In the genomic region with DNA sequence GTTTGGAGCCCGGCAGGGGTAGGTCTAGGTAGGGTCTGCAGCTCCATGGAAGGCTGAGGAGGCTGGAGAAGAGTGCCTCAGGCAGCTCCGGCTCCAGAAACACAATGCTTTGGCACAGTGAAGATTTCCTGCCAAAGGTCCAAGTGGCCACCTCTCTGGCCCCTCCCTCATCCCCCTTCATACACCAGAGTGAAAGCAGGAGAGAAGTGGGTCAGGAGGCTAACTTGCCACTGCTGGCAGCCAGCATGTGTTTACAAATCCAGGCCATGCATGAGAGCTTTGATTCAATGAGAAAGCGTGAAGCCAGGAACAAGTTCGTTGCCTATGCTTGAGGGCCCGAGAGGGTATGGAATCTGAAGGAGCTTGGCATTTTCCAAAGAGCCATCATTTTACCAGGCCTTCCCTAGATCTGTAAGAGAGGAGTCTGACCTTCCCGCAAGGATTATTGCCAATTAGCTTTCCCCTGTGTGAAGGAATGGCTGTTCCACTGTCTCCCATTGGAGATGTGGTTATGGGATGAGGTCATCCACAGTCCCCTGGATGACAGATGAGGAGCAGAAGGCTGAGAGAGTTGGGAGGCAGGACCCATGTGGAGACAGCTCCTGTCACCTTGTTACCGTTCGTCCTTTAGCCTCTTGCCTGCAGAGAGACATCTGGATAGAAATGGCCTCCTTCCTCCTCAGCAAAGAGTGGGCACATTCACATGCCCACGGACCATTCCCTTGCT, we compare ENCODE assay signal across 7 cellular contexts.
DNase-seq lines count a peak whose midpoint lies in the region; ATAC-seq, FAIRE-seq and TF ChIP-seq lines count a peak whose summit lies in the region.
"Not testable (repeated sequence)": the region's sequence is repeated elsewhere in the genome, so short reads cannot be mapped to it uniquely, and the experiment has no call there.

No MANE protein-coding gene starts in this region.

- H3K14ac ChIP-seq in IMR-90 (replicated peaks; ENCODE audit: low read depth, low read length), result not testable (repeated sequence)

- H2AFZ ChIP-seq in IMR-90 (replicated peaks; ENCODE audit: low read length, poor library complexity); HepG2 (ENCODE audit: low read length): not testable (repeated sequence)

- no CpG with 5 or more reads among the region's 9 CpGs for WGBS in IMR-90 (ENCODE audit: extremely low coverage in 2 of 2, insufficient read length in 1 of 2), 2 experiments
- 50 to 58% methylated on average over 3 of the region's 9 CpGs for WGBS in heart right ventricle, 2 donors
- 22% methylated on average over 3 of the region's 9 CpGs for WGBS in right cardiac atrium
- 95% methylated on average over 3 of the region's 9 CpGs for WGBS in HepG2 (ENCODE audit: low lambda C conversion rate)
- 13 to 23% (median 16%) methylated on average over 3 of the region's 9 CpGs for WGBS in psoas muscle, 3 donors
- 55% methylated on average over 4 of the region's 9 CpGs; no CpG with 5 or more reads in 1 of the 2 donors for WGBS in upper lobe of left lung, 2 donors

- H3K79me2 ChIP-seq in HepG2 (ENCODE audit: insufficient read depth, low read length), result not testable (repeated sequence)

- intact Hi-C loops in IMR-90 (cut with micrococcal nuclease); Right ventricle myocardium inferior (cut with DNase I); heart right ventricle (cut with DNase I); right cardiac atrium (cut with DNase I); HepG2 (cut with micrococcal nuclease; ENCODE audit: unreplicated experiment); psoas muscle (cut with DNase I): not testable (repeated sequence)

- not testable (repeated sequence) for H2BK15ac ChIP-seq in IMR-90 (ENCODE audit: low read depth, low read length)

- not testable (repeated sequence) for H4K8ac ChIP-seq in IMR-90 (ENCODE audit: low read depth in 2 of 2, low read length in 2 of 2)

- not testable (repeated sequence) for H3K79me1 ChIP-seq in IMR-90 (ENCODE audit: low read depth in 1 of 2, low read length in 2 of 2)

- DNase-seq in IMR-90; Right ventricle myocardium inferior (ENCODE audit: missing footprints); heart right ventricle; right cardiac atrium; HepG2 (ENCODE audit: low spot score); psoas muscle; upper lobe of left lung: not testable (repeated sequence)

- H2AK5ac ChIP-seq in IMR-90 (ENCODE audit: low read depth, low read length), result not testable (repeated sequence)

- not testable (repeated sequence) for H3K4me2 ChIP-seq in IMR-90 (ENCODE audit: low read depth, low read length); HepG2 (ENCODE audit: low read depth, low read length)

- H2BK20ac ChIP-seq in IMR-90 (ENCODE audit: low read depth, low read length), result not testable (repeated sequence)

- ATAC-seq in IMR-90 (ENCODE audit: low read depth) (peak; percentile 40), Right ventricle myocardium inferior (peak; percentile 44), heart right ventricle (peak; percentile 22 to 68 (median 46)), right cardiac atrium (peak; percentile 23 to 71), HepG2 (peak; percentile 55), psoas muscle (peak; percentile 29 to 67 (median 45)), upper lobe of left lung (ENCODE audit: low FRiP score in 2 of 2) (peak; percentile 3 to 46)

- not testable (repeated sequence) for H4K91ac ChIP-seq in IMR-90 (ENCODE audit: insufficient read depth, low read depth, low read length)

- H3K9me1 ChIP-seq in IMR-90 (ENCODE audit: insufficient read depth, low read length), result not testable (repeated sequence)

- H3K56ac ChIP-seq in IMR-90 (ENCODE audit: extremely low read depth, insufficient read depth, low read length), result not testable (repeated sequence)

- not testable (repeated sequence) for H4K5ac ChIP-seq in IMR-90 (ENCODE audit: low read depth, low read length)

- in situ Hi-C loops in IMR-90 (cut with MboI; ENCODE audit: low sequenced_read_pairs); HepG2 (cut with HindIII; ENCODE audit: extremely low pct_ligation_motif_present, low pct_unique_long_range_greater_than_20kb): not testable (repeated sequence)

- POLR2A ChIA-PET in IMR-90 (lab: Charles Lee; ENCODE audit: unreplicated experiment); HepG2 (lab: Yijun Ruan, JAX): not testable (repeated sequence)

- not testable (repeated sequence) for H2BK5ac ChIP-seq in IMR-90 (ENCODE audit: low read depth, low read length, poor library complexity, severe bottlenecking)

- H2BK120ac ChIP-seq in IMR-90 (ENCODE audit: low read depth, low read length), result not testable (repeated sequence)

- CTCF ChIA-PET in IMR-90 (lab: Yijun Ruan, JAX); HepG2 (lab: Yijun Ruan, JAX; ENCODE audit: low intra/inter-chr PET ratio, low total read pairs): not testable (repeated sequence)

- H3K9me3 ChIP-seq in IMR-90 (ENCODE audit: control insufficient read depth, insufficient read depth, low read length); heart right ventricle; right cardiac atrium (ENCODE audit: control insufficient read depth, low read length); HepG2 (ENCODE audit: low read length); psoas muscle; upper lobe of left lung: not testable (repeated sequence)

- not testable (repeated sequence) for BruUV-seq in IMR-90 (replicated peaks; lab: Mats Ljungman, UMichigan); HepG2 (replicated peaks; lab: Mats Ljungman, UMichigan)

- TF ChIP-seq EP300 in HepG2 (IDR thresholded peaks at IDR 0.05; ENCODE audit: low read depth in 2 of 2, low read length in 2 of 2); HepG2 (CRISPR knock-in tag; IDR thresholded peaks at IDR 0.05; ENCODE audit: borderline replicate concordance); upper lobe of left lung (IDR thresholded peaks at IDR 0.05): not testable (repeated sequence)

- not testable (repeated sequence) for H3K18ac ChIP-seq in IMR-90 (ENCODE audit: low read depth, low read length)

- not testable (repeated sequence) for TF ChIP-seq POLR2A in IMR-90 (IDR thresholded peaks at IDR 0.05; ENCODE audit: low read depth, low read length); HepG2 (IDR thresholded peaks at IDR 0.05; ENCODE audit: insufficient read depth in 1 of 2, low read depth in 2 of 2, low read length in 2 of 2); upper lobe of left lung (IDR thresholded peaks at IDR 0.05)

- not testable (repeated sequence) for TF ChIP-seq CTCF in IMR-90 (conservative IDR thresholded peaks at IDR 0.05; ENCODE audit: low read depth, low read length); heart right ventricle (IDR thresholded peaks at IDR 0.05); HepG2 (CRISPR knock-in tag; IDR thresholded peaks at IDR 0.05); psoas muscle (IDR thresholded peaks at IDR 0.05); upper lobe of left lung (IDR thresholded peaks at IDR 0.05)

- not testable (repeated sequence) for H3K4me1 ChIP-seq in IMR-90 (ENCODE audit: control insufficient read depth, insufficient read depth, low read length); heart right ventricle; right cardiac atrium (ENCODE audit: control insufficient read depth, insufficient read depth, low read length); HepG2 (ENCODE audit: insufficient read depth, low read length); psoas muscle; upper lobe of left lung

- not testable (repeated sequence) for H2AK9ac ChIP-seq in IMR-90 (replicated peaks; ENCODE audit: low read depth, low read length, poor library complexity)

- not testable (repeated sequence) for H3K27ac ChIP-seq in IMR-90 (ENCODE audit: insufficient read depth, low read length); heart right ventricle; right cardiac atrium (ENCODE audit: low read length); HepG2 (ENCODE audit: extremely low read length, insufficient read depth, low read length); psoas muscle; upper lobe of left lung

- dilution Hi-C loops in IMR-90 (cut with HindIII; ENCODE audit: low sequenced_read_pairs, unreplicated experiment), result not testable (repeated sequence)

- FAIRE-seq in HepG2 (lab: Jason Lieb, UNC), result not testable (repeated sequence)

- not testable (repeated sequence) for H3K27me3 ChIP-seq in IMR-90 (ENCODE audit: control insufficient read depth, insufficient read depth, low read length); heart right ventricle; right cardiac atrium (ENCODE audit: control insufficient read depth, insufficient read depth); HepG2 (ENCODE audit: control insufficient read depth in 1 of 2, insufficient read depth in 2 of 2, low read length in 2 of 2); psoas muscle (ENCODE audit: insufficient read depth in 3 of 3, low read length in 2 of 3); upper lobe of left lung

- not testable (repeated sequence) for H3K4me3 ChIP-seq in IMR-90 (ENCODE audit: insufficient read depth, low read depth, low read length); heart right ventricle; right cardiac atrium (ENCODE audit: low read length); HepG2 (replicated peaks in 1 of 3; ENCODE audit: insufficient read depth in 1 of 3, low read depth in 2 of 3, low read length in 3 of 3); psoas muscle; upper lobe of left lung

- H3K36me3 ChIP-seq in IMR-90 (ENCODE audit: control insufficient read depth, insufficient read depth, low read length); heart right ventricle; HepG2 (replicated peaks in 1 of 2; ENCODE audit: control insufficient read depth in 1 of 2, insufficient read depth in 2 of 2, low read length in 2 of 2); psoas muscle (ENCODE audit: insufficient read depth in 1 of 2, low read depth in 1 of 2); upper lobe of left lung: not testable (repeated sequence)

- not testable (repeated sequence) for H3K4ac ChIP-seq in IMR-90 (ENCODE audit: low read depth, low read length)

- H3K9ac ChIP-seq in IMR-90 (ENCODE audit: low read depth, low read length); HepG2 (ENCODE audit: insufficient read depth, low read depth, low read length): not testable (repeated sequence)

- not testable (repeated sequence) for TF ChIP-seq RAD21 in IMR-90 (IDR thresholded peaks at IDR 0.05; ENCODE audit: low read length); HepG2 (CRISPR knock-in tag; IDR thresholded peaks at IDR 0.05)

- not testable (repeated sequence) for H4K20me1 ChIP-seq in IMR-90 (ENCODE audit: insufficient read depth, low read length); HepG2 (ENCODE audit: insufficient read depth, low read length)

- not testable (repeated sequence) for H3K23ac ChIP-seq in IMR-90 (ENCODE audit: low read depth, low read length)
